31 cellular contexts compared by ENCODE assay signal in genomic region chr20:24543168-24543567, GRCh38.
"Had no signal": no experiment of that assay in that cellular context is flagged by ENCODE, and none has a peak within 500 bp of the region (broad histone marks: within the 10 kb centered on the region; RNA-seq: fewer than 3 reads in every experiment).

No MANE protein-coding gene starts in this region.

- H3K4me1 ChIP-seq: adrenal gland, body of pancreas had no signal

- H3K9me3 ChIP-seq: adrenal gland had no signal

- H3K27me3 ChIP-seq: adrenal gland, body of pancreas, brain microvascular endothelial cell, cardiac muscle cell had no signal

- H3K4me3 ChIP-seq: adrenal gland, body of pancreas, cardiac muscle cell had no signal

- DNase-seq: activated B cell treated with CpG ODN at 0.5 μM for 24 hours; activated CD4-positive, alpha-beta memory T cell treated with anti-CD3 and anti-CD28 coated beads for 36 hours; activated CD4-positive, alpha-beta T cell treated with anti-CD3 and anti-CD28 coated beads for 4 hours; activated CD4-positive, alpha-beta T cell treated with anti-CD3 and anti-CD28 coated beads, Interleukin-2, amount 10 ng/mL, durations not matched to agents 24 days and 14 days; activated CD4-positive, alpha-beta T cell treated with anti-CD3 and anti-CD28 coated beads, Interleukin-2, amount 50 U/mL, for 1 hour; activated CD4-positive, alpha-beta T cell treated with anti-CD3 and anti-CD28 coated beads, Interleukin-2, amount 50 U/mL, for 4 hours; activated CD4-positive, CD25-positive, alpha-beta regulatory T cell treated with anti-CD3 and anti-CD28 coated beads, Interleukin-2, amount 50 U/mL, for 72 hours; activated CD8-positive, alpha-beta memory T cell treated with anti-CD3 and anti-CD28 coated beads, Interleukin-2, amount 50 U/mL, for 4 hours; activated CD8-positive, alpha-beta T cell treated with anti-CD3 and anti-CD28 coated beads for 36 hours; activated effector memory CD4-positive, alpha-beta T cell treated with anti-CD3 and anti-CD28 coated beads, Interleukin-2, amount 50 U/mL, for 16 hours; activated gamma-delta T cell treated with Interleukin-2 at 50 U/mL for 16 hours; activated naive CD4-positive, alpha-beta T cell; activated naive CD4-positive, alpha-beta T cell treated with anti-CD3 and anti-CD28 coated beads for 36 hours; activated naive CD4-positive, alpha-beta T cell treated with anti-CD3 and anti-CD28 coated beads, Interleukin-2, amount 50 U/mL, for 16 hours; activated naive CD8-positive, alpha-beta T cell treated with anti-CD3 and anti-CD28 coated beads for 36 hours; activated T-cell treated with anti-CD3 and anti-CD28 coated beads for 4 hours; activated T-cell treated with anti-CD3 and anti-CD28 coated beads, Interleukin-2, amount 50 U/mL, for 1 hour; activated T-cell treated with anti-CD3 and anti-CD28 coated beads, Interleukin-2, amount 50 U/mL, for 4 hours; activated T-cell treated with anti-CD3 and anti-CD28 coated beads, Interleukin-2, amount 50 U/mL, for 72 hours; adrenal gland; amniotic stem cell; body of pancreas; brain microvascular endothelial cell; cerebellar nuclear complex; T-cell; T-helper 2 cell; T-helper 9 cell had no signal

- ATAC-seq: activated CD8-positive, alpha-beta T cell treated with anti-CD3 and anti-CD28 coated beads for 36 hours; activated naive CD4-positive, alpha-beta T cell treated with anti-CD3 and anti-CD28 coated beads, Interleukin-2, amount 50 U/mL, for 72 hours; activated T-cell treated with anti-CD3 and anti-CD28 coated beads, Interleukin-2, amount 50 U/mL, for 4 hours; activated T-cell treated with anti-CD3 and anti-CD28 coated beads, Interleukin-2, amount 50 U/mL, for 72 hours; activated T-helper 17 cell treated with anti-CD3 and anti-CD28 coated beads, Interleukin-2, amount 50 U/mL, for 72 hours; body of pancreas; T-cell had no signal

- H3K27ac ChIP-seq: adrenal gland, body of pancreas, brain microvascular endothelial cell, cardiac muscle cell, VCaP had no signal

- H3K36me3 ChIP-seq: adrenal gland, brain microvascular endothelial cell, cardiac muscle cell had no signal
